17 cellular contexts compared by ENCODE assay signal in genomic region chr14:58560208-58560607, GRCh38.
A peak's percentile ranks its signal among the peaks of the same experiment; 100 is the strongest.
DNase-seq lines count a peak whose midpoint lies in the region; ATAC-seq, FAIRE-seq and TF ChIP-seq lines count a peak whose summit lies in the region.
"Had no signal": no experiment of that assay in that cellular context is flagged by ENCODE, and none has a peak within 500 bp of the region (broad histone marks: within the 10 kb centered on the region; RNA-seq: fewer than 3 reads in every experiment).

No MANE protein-coding gene starts in this region.

- no peak overlapping the region for H4K8ac ChIP-seq in mesenchymal stem cell (ENCODE audit: low read length)

- H2BK5ac ChIP-seq in mesenchymal stem cell (ENCODE audit: low read depth, low read length, poor library complexity, severe bottlenecking), result no peak overlapping the region

- H3K27ac ChIP-seq in mesenchymal stem cell (ENCODE audit: low read length, poor library complexity, severe bottlenecking) (no peak overlapping the region), GM23338 (ENCODE audit: low read depth) (no peak overlapping the region)
- H3K27ac ChIP-seq: C4-2B, colonic mucosa, right atrium auricular region had no signal

- WGBS in mesenchymal stem cell, result 0% methylated on average over 3 of the region's 3 CpGs

- H3K4me1 ChIP-seq in mesenchymal stem cell (ENCODE audit: control insufficient read depth, insufficient read depth, low read depth, low read length) (no peaks in the 10 kb centered on the region), GM23338 (ENCODE audit: insufficient read depth) (no peaks in the 10 kb centered on the region)
- H3K4me1 ChIP-seq: colonic mucosa, right atrium auricular region had no signal

- H3K4me2 ChIP-seq in mesenchymal stem cell (ENCODE audit: low read length, poor library complexity, severe bottlenecking) (no peak overlapping the region), GM23338 (no peak overlapping the region)

- ATAC-seq in GM23338 (no peak), HG03097 (IDR thresholded peaks at IDR 0.05; ENCODE audit: low FRiP score, unreplicated experiment) (no peak)
- ATAC-seq: left lobe of liver; naive thymus-derived CD8-positive, alpha-beta T cell had no signal

- H3K14ac ChIP-seq in mesenchymal stem cell (ENCODE audit: low read length in 2 of 2), result no peak overlapping the region

- H2AFZ ChIP-seq in mesenchymal stem cell (ENCODE audit: low read depth, low read length), result no peak overlapping the region
- H2AFZ ChIP-seq in GM23338, result no peak overlapping the region

- no peak overlapping the region for H3K18ac ChIP-seq in mesenchymal stem cell (ENCODE audit: low read depth in 1 of 2, low read length in 2 of 2)

- no peak overlapping the region for H3K4me3 Mint-ChIP-seq in type B pancreatic cell
- no peak overlapping the region for H3K4me3 Mint-ChIP-seq in GM23338
- H3K4me3 Mint-ChIP-seq: activated naive CD8-positive, alpha-beta T cell; naive thymus-derived CD8-positive, alpha-beta T cell had no signal

- no peaks in the 10 kb centered on the region for H3K79me2 ChIP-seq in GM23338 (replicated peaks; ENCODE audit: insufficient read depth)

- peak overlapping the region in 1 of 2 experiments; percentile 42 for H2BK12ac ChIP-seq in mesenchymal stem cell (ENCODE audit: low read length in 2 of 2)

- no peaks in the 10 kb centered on the region for H3K36me3 ChIP-seq in mesenchymal stem cell (ENCODE audit: control insufficient read depth in 1 of 2, insufficient read depth in 2 of 2, low read depth in 1 of 2, low read length in 2 of 2)
- no peaks in the 10 kb centered on the region for H3K36me3 ChIP-seq in GM23338 (ENCODE audit: insufficient read depth)
- H3K36me3 ChIP-seq: colonic mucosa, right atrium auricular region had no signal

- H3K27me3 ChIP-seq in mesenchymal stem cell (ENCODE audit: control insufficient read depth in 1 of 2, insufficient read depth in 1 of 2, low read length in 2 of 2) (no peaks in the 10 kb centered on the region), GM23338 (ENCODE audit: insufficient read depth) (no peaks in the 10 kb centered on the region)
- H3K27me3 ChIP-seq: colonic mucosa, right atrium auricular region had no signal

- no peak overlapping the region for H4K91ac ChIP-seq in mesenchymal stem cell (ENCODE audit: low read length)

- no peak overlapping the region for H2BK15ac ChIP-seq in mesenchymal stem cell (ENCODE audit: low read depth, poor library complexity, severe bottlenecking)

- H3K23ac ChIP-seq in mesenchymal stem cell (ENCODE audit: low read length in 2 of 2), result no peak overlapping the region

- no peaks in the 10 kb centered on the region for H3K9me3 ChIP-seq in mesenchymal stem cell (ENCODE audit: control insufficient read depth, low read length)
- H3K9me3 ChIP-seq: colonic mucosa, right atrium auricular region had no signal

- H3K4me3 ChIP-seq in choroid plexus epithelial cell (ENCODE audit: low read depth, low read length), result no peak overlapping the region
- no peak overlapping the region for H3K4me3 ChIP-seq in mesenchymal stem cell (ENCODE audit: insufficient read depth in 1 of 2, low read depth in 1 of 2, low read length in 2 of 2)
- no peak overlapping the region for H3K4me3 ChIP-seq in GM23338
- H3K4me3 ChIP-seq: colonic mucosa, right atrium auricular region had no signal

- no peaks in the 10 kb centered on the region for H3K36me3 Mint-ChIP-seq in type B pancreatic cell
- H3K36me3 Mint-ChIP-seq in GM23338 (ENCODE audit: low read depth), result no peaks in the 10 kb centered on the region

- H3F3A ChIP-seq in GM23338 (replicated peaks; ENCODE audit: low read depth), result no peaks in the 10 kb centered on the region

- no peaks in the 10 kb centered on the region for H3K79me1 ChIP-seq in mesenchymal stem cell (replicated peaks; ENCODE audit: low read length, poor library complexity, severe bottlenecking)

- H4K20me1 ChIP-seq in GM23338 (replicated peaks; ENCODE audit: insufficient read depth), result no peaks in the 10 kb centered on the region

- H3K27me3 Mint-ChIP-seq in type B pancreatic cell, result peaks cover 3% of the 10 kb centered on the region
- peaks cover 2% of the 10 kb centered on the region for H3K27me3 Mint-ChIP-seq in GM23338 (ENCODE audit: insufficient read depth, low read depth, poor library complexity)
- H3K27me3 Mint-ChIP-seq: activated naive CD8-positive, alpha-beta T cell; naive thymus-derived CD8-positive, alpha-beta T cell had no signal

- no peak overlapping the region for H2AK5ac ChIP-seq in mesenchymal stem cell (ENCODE audit: low read length, severe bottlenecking)

- no peaks in the 10 kb centered on the region for H3K9me3 Mint-ChIP-seq in type B pancreatic cell
- H3K9me3 Mint-ChIP-seq in GM23338, result no peaks in the 10 kb centered on the region
- H3K9me3 Mint-ChIP-seq: naive thymus-derived CD8-positive, alpha-beta T cell had no signal

- no peak overlapping the region for H3K9ac ChIP-seq in mesenchymal stem cell (ENCODE audit: low read length)

- H3K4ac ChIP-seq in mesenchymal stem cell (ENCODE audit: low read depth in 1 of 2, low read length in 2 of 2), result no peak overlapping the region

- H3K4me1 Mint-ChIP-seq in type B pancreatic cell (ENCODE audit: unreplicated experiment) (peaks cover 32% of the 10 kb centered on the region), GM23338 (peaks cover 11% of the 10 kb centered on the region; the same call in 2 of the 3 replicates)

- no peaks in the 10 kb centered on the region for H3K9me2 ChIP-seq in GM23338 (ENCODE audit: insufficient read depth)

- no peak overlapping the region for H3K27ac Mint-ChIP-seq in type B pancreatic cell
- H3K27ac Mint-ChIP-seq in GM23338, result no peak overlapping the region
- H3K27ac Mint-ChIP-seq: activated naive CD8-positive, alpha-beta T cell; naive thymus-derived CD8-positive, alpha-beta T cell had no signal

- no peak for TF ChIP-seq CTCF in choroid plexus epithelial cell (conservative IDR thresholded peaks at IDR 0.05; ENCODE audit: low read depth, low read length)
- no peak for TF ChIP-seq CTCF in type B pancreatic cell (conservative IDR thresholded peaks at IDR 0.05)
- TF ChIP-seq CTCF in GM23338 (conservative IDR thresholded peaks at IDR 0.05; ENCODE audit: low read depth in 2 of 2), result no peak

- peak; percentile 18 for FAIRE-seq in GM19239 (lab: Jason Lieb, UNC)

- DNase-seq in GM19239 (ENCODE audit: insufficient read length, low spot score), result no peak
- DNase-seq in NCI-H460 (ENCODE audit: extremely low read depth, low read depth), result peak; percentile 30
- DNase-seq in choroid plexus epithelial cell (ENCODE audit: low read depth), result peak; percentile 45
- peak; percentile 90 for DNase-seq in mesenchymal stem cell
- DNase-seq in type B pancreatic cell (ENCODE audit: extremely low spot score, unreplicated experiment), result no peak
- no peak for DNase-seq in GM23338 (ENCODE audit: low spot score)
- DNase-seq in germinal center (ENCODE audit: low spot score), result no peak
- DNase-seq: colonic mucosa; naive thymus-derived CD8-positive, alpha-beta T cell; NCI-H1105 treated with DMSO at 0.1 percent for 48 hours; NCI-H82; SIG-M5 had no signal

- H2BK120ac ChIP-seq in mesenchymal stem cell (ENCODE audit: low read depth, low read length), result no peak overlapping the region

TF ChIP-seq in GM23338, 12 proteins besides CTCF, POLR2A, EP300 and RAD21:
- TF ChIP-seq EZH2phosphoT487 (IDR thresholded peaks at IDR 0.05; ENCODE audit: unreplicated experiment), result no peak
- no peak for TF ChIP-seq STAT1 (IDR thresholded peaks at IDR 0.05; ENCODE audit: unreplicated experiment)
- TF ChIP-seq REST (IDR thresholded peaks at IDR 0.05; ENCODE audit: unreplicated experiment), result no peak
- TF ChIP-seq ETS1 (IDR thresholded peaks at IDR 0.05), result no peak
- no peak for TF ChIP-seq NANOG (IDR thresholded peaks at IDR 0.05; ENCODE audit: borderline replicate concordance)
- no peak for TF ChIP-seq POLR2AphosphoS5 (IDR thresholded peaks at IDR 0.05; ENCODE audit: low read depth)
- TF ChIP-seq JUNB (IDR thresholded peaks at IDR 0.05; ENCODE audit: unreplicated experiment), result no peak
- TF ChIP-seq CREB1 (CRISPR knock-in tag; IDR thresholded peaks at IDR 0.05; ENCODE audit: low read depth), result no peak
- no peak for TF ChIP-seq EZH2 (IDR thresholded peaks at IDR 0.05; ENCODE audit: low read depth, unreplicated experiment)
- no peak for TF ChIP-seq ZNF331 (CRISPR knock-in tag; IDR thresholded peaks at IDR 0.05; ENCODE audit: low read depth)

Comparison
In these comparisons a context has a peak if more than half of its experiments do, and no peak if none do; other contexts are left out.
1. DNase-seq: peak in NCI-H460 (single experiment), choroid plexus epithelial cell (single experiment) and mesenchymal stem cell (single experiment); none in GM19239 (single experiment), type B pancreatic cell (single experiment), GM23338 (single experiment) and germinal center (single experiment).